In genomic region chr15:36325206-36325605, GRCh38 we compare ENCODE assay signal across 29 cellular contexts.
"Had no signal": no experiment of that assay in that cellular context is flagged by ENCODE, and none has a peak within 500 bp of the region (broad histone marks: within the 10 kb centered on the region; RNA-seq: fewer than 3 reads in every experiment).

No MANE protein-coding gene starts in this region.

- ATAC-seq: activated CD8-positive, alpha-beta T cell treated with anti-CD3 and anti-CD28 coated beads for 36 hours; activated naive CD4-positive, alpha-beta T cell treated with anti-CD3 and anti-CD28 coated beads, Interleukin-2, amount 50 U/mL, for 72 hours; activated T-cell treated with anti-CD3 and anti-CD28 coated beads, Interleukin-2, amount 50 U/mL, for 4 hours; activated T-cell treated with anti-CD3 and anti-CD28 coated beads, Interleukin-2, amount 50 U/mL, for 72 hours; activated T-helper 17 cell treated with anti-CD3 and anti-CD28 coated beads, Interleukin-2, amount 50 U/mL, for 72 hours had no signal

- DNase-seq: activated B cell treated with CpG ODN at 0.5 μM for 24 hours; activated CD4-positive, alpha-beta memory T cell treated with anti-CD3 and anti-CD28 coated beads for 36 hours; activated CD4-positive, alpha-beta T cell treated with anti-CD3 and anti-CD28 coated beads for 4 hours; activated CD4-positive, alpha-beta T cell treated with anti-CD3 and anti-CD28 coated beads, Interleukin-2, amount 10 ng/mL, durations not matched to agents 24 days and 14 days; activated CD4-positive, alpha-beta T cell treated with anti-CD3 and anti-CD28 coated beads, Interleukin-2, amount 50 U/mL, for 1 hour; activated CD4-positive, alpha-beta T cell treated with anti-CD3 and anti-CD28 coated beads, Interleukin-2, amount 50 U/mL, for 4 hours; activated CD4-positive, CD25-positive, alpha-beta regulatory T cell treated with anti-CD3 and anti-CD28 coated beads, Interleukin-2, amount 50 U/mL, for 72 hours; activated CD8-positive, alpha-beta memory T cell treated with anti-CD3 and anti-CD28 coated beads, Interleukin-2, amount 50 U/mL, for 4 hours; activated CD8-positive, alpha-beta T cell treated with anti-CD3 and anti-CD28 coated beads for 36 hours; activated effector memory CD4-positive, alpha-beta T cell treated with anti-CD3 and anti-CD28 coated beads, Interleukin-2, amount 50 U/mL, for 16 hours; activated gamma-delta T cell treated with Interleukin-2 at 50 U/mL for 16 hours; activated naive CD4-positive, alpha-beta T cell; activated naive CD4-positive, alpha-beta T cell treated with anti-CD3 and anti-CD28 coated beads for 36 hours; activated naive CD4-positive, alpha-beta T cell treated with anti-CD3 and anti-CD28 coated beads, Interleukin-2, amount 50 U/mL, for 16 hours; activated naive CD8-positive, alpha-beta T cell treated with anti-CD3 and anti-CD28 coated beads for 36 hours; activated T-cell treated with anti-CD3 and anti-CD28 coated beads for 4 hours; activated T-cell treated with anti-CD3 and anti-CD28 coated beads, Interleukin-2, amount 50 U/mL, for 1 hour; activated T-cell treated with anti-CD3 and anti-CD28 coated beads, Interleukin-2, amount 50 U/mL, for 4 hours; activated T-cell treated with anti-CD3 and anti-CD28 coated beads, Interleukin-2, amount 50 U/mL, for 72 hours; adrenal gland; amygdala; anterior cingulate cortex; caudate nucleus; cerebellar nuclear complex; T-helper 1 cell; T-helper 2 cell; T-helper 9 cell had no signal
